In genomic region chr15:67542462-67543347, GRCh38 we compare ENCODE assay signal across 8 cellular contexts. TPM values are rescaled to one million over a fixed set of nuclear protein-coding genes. Genes with fewer than 3 reads are reported as not detected.
DNase-seq lines count a peak whose midpoint lies in the region; ATAC-seq and TF ChIP-seq lines count a peak whose summit lies in the region.

TSS of gene MAP2K5 (plus strand) at chr15:67542703. CDS start at chr15:67543336, 633 bp downstream.

- H3K4me1 Mint-ChIP-seq in neural progenitor cell: peaks cover 34% of the 10 kb centered on the region

- peaks cover 3% of the 10 kb centered on the region for H3K36me3 Mint-ChIP-seq in neural progenitor cell

- TF ChIP-seq EP300 in stomach (IDR thresholded peaks at IDR 0.05): no peak

- peaks cover 3% of the 10 kb centered on the region for H4K20me1 ChIP-seq in neural progenitor cell (ENCODE audit: low read depth)

- no peaks in the 10 kb centered on the region for H3K27me3 ChIP-seq in AG04450 (ENCODE audit: control insufficient read depth, insufficient read depth, low read length)
- no peaks in the 10 kb centered on the region for H3K27me3 ChIP-seq in foreskin keratinocyte
- no peaks in the 10 kb centered on the region for H3K27me3 ChIP-seq in neural progenitor cell
- H3K27me3 ChIP-seq in stomach: no peaks in the 10 kb centered on the region

- peak within 1 kb of the TSS; percentile 84 for H3K4me2 ChIP-seq in neural progenitor cell

- TF ChIP-seq POLR2A in stomach (IDR thresholded peaks at IDR 0.05): no peak

- ATAC-seq in GM19035 (IDR thresholded peaks at IDR 0.05; ENCODE audit: unreplicated experiment) (peak; percentile 60), foreskin keratinocyte (peak; percentile 60)

- CTCF ChIA-PET in AG04450 (lab: Charles Lee): no interaction called here

- peak within 1 kb of the TSS; percentile 88 for H3K4me3 ChIP-seq in AG04450 (ENCODE audit: low read depth, low read length)
- peak within 1 kb of the TSS; percentile 77 for H3K4me3 ChIP-seq in Jurkat, Clone E6-1 (ENCODE audit: low read length)
- peak within 1 kb of the TSS; percentile 99 for H3K4me3 ChIP-seq in neural progenitor cell
- H3K4me3 ChIP-seq in stomach: peak within 1 kb of the TSS; percentile 73 to 93 (median 84)

- H3K9me3 ChIP-seq in AG04450 (ENCODE audit: control insufficient read depth, insufficient read depth, low read length) (no peaks in the 10 kb centered on the region), neural progenitor cell (ENCODE audit: low read depth) (no peaks in the 10 kb centered on the region), stomach (no peaks in the 10 kb centered on the region)

- H3K36me3 ChIP-seq in neural progenitor cell (no peaks in the 10 kb centered on the region), stomach (peaks cover 0 to 13% (median 12%) of the 10 kb centered on the region in 4 donors)

- H3K4me3 Mint-ChIP-seq in neural progenitor cell: peak within 1 kb of the TSS; percentile 98

- peaks cover 3% of the 10 kb centered on the region for H3K27me3 Mint-ChIP-seq in neural progenitor cell (ENCODE audit: insufficient read depth, low read depth)

- WGBS in stomach, 5 donors: 0 to 3% (median 1%) methylated on average over 19 to 83 of the region's 88 CpGs

- no peak for DNase-seq in AG04450 (ENCODE audit: low read depth, low spot score)
- peak; percentile 67 for DNase-seq in Jurkat, Clone E6-1 (ENCODE audit: low read depth, low spot score)
- DNase-seq in SHP77 treated with DMSO at 0.1 percent for 48 hours (lab: John Stamatoyannopoulos, UW): peak; percentile 21
- DNase-seq in activated gamma-delta T cell (lab: John Stamatoyannopoulos, UW): peak; percentile 74
- DNase-seq in foreskin keratinocyte: peak; percentile 37 to 58
- peak; percentile 85 for DNase-seq in neural progenitor cell (ENCODE audit: low spot score)
- peak; percentile 88 for DNase-seq in stomach

- H3K4me1 ChIP-seq in foreskin keratinocyte (peaks cover 18% of the 10 kb centered on the region), neural progenitor cell (peaks cover 14% of the 10 kb centered on the region), stomach (peaks cover 14 to 32% (median 20%) of the 10 kb centered on the region in 4 donors)

- H3K27ac Mint-ChIP-seq in neural progenitor cell: peak within 1 kb of the TSS; percentile 91

- peaks cover 28% of the 10 kb centered on the region for H3K79me2 ChIP-seq in neural progenitor cell (ENCODE audit: low read depth)

- intact Hi-C loops in stomach (cut with DNase I; ENCODE audit: low total_unique reads): no loop called here

- no peaks in the 10 kb centered on the region for H3K9me3 Mint-ChIP-seq in neural progenitor cell

- TF ChIP-seq CTCF in AG04450 (IDR thresholded peaks at IDR 0.05; ENCODE audit: low read depth, low read length) (no peak), foreskin keratinocyte (conservative IDR thresholded peaks at IDR 0.05) (no peak), neural progenitor cell (IDR thresholded peaks at IDR 0.05) (no peak), stomach (IDR thresholded peaks at IDR 0.05) (no peak)

- peak within 1 kb of the TSS; percentile 96 for H2AFZ ChIP-seq in neural progenitor cell (replicated peaks)

- POLR2A ChIA-PET in AG04450 (lab: Yijun Ruan, JAX): interaction anchor here (1.0 kb wide), 2 partner anchors 21 to 69 kb away, joined by 4 read pairs; no protein-coding TSS in a partner anchor

- H3K27ac ChIP-seq in AG04450 (ENCODE audit: low read depth, low read length) (peak within 1 kb of the TSS; percentile 74), foreskin keratinocyte (peak within 1 kb of the TSS; percentile 70), neural progenitor cell (no peak within 1 kb of the TSS), stomach (peak within 1 kb of the TSS; percentile 85 to 94 (median 89))

- peaks cover 9% of the 10 kb centered on the region for H3F3A ChIP-seq in neural progenitor cell (ENCODE audit: low read depth)

- peak within 1 kb of the TSS; percentile 55 for H3K9ac ChIP-seq in neural progenitor cell

RNA-seq across cellular contexts. Expression of gene MAP2K5, which starts in this region (rescaled TPM):
- 5.4 and 5.6 TPM in 2 replicates for polyA plus RNA-seq in AG04450 (2011; rRNA removed)
- polyA minus RNA-seq in AG04450 (2011; rRNA and poly(A)+ RNA removed): 7.6 and 10.1 TPM in 2 replicates
- 19.1 TPM for polyA plus RNA-seq in Jurkat, Clone E6-1 (2012; ENCODE audit: insufficient read depth, insufficient read length)
- 7.5 and 8.8 TPM in 2 replicates for total RNA-seq in foreskin keratinocyte
- polyA plus RNA-seq in foreskin keratinocyte: 8.5 and 8.9 TPM in 2 replicates
- total RNA-seq in neural progenitor cell (ENCODE audit: low replicate concordance): 11.1 and 17.2 TPM in 2 replicates
- 10 to 100 TPM in 4 of 5 donors, 1 to 10 TPM in 1; 1.8 to 94.6 (median 19.7) TPM for total RNA-seq in stomach
- polyA plus RNA-seq in stomach: 10 to 100 TPM in 2 of 3 donors, 1 to 10 TPM in 1; 7.2 to 11.8 (median 10.4) TPM
